ENCODE assay signal across 20 cellular contexts in the genomic region with DNA sequence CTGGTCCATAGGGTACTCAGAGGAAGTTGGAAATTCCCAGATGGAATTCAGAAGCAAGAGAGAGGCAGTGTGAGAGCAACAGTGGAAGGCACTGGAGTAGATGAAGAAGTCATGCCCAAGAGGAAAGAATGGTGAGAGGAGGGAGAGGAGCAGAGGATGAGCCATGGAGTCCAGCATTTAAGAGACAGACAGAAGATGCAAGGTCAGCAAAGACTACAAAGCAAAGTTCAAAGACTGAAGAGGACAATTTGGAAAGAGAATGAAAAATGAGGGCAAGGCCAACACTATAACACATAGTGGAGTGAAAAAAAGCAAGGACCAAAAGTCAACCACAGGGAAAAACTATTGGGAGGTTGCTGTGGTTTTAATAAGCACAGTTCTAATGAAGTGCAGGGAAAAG.
A peak's percentile ranks its signal among the peaks of the same experiment; 100 is the strongest.
DNase-seq lines count a peak whose midpoint lies in the region; ATAC-seq, FAIRE-seq and TF ChIP-seq lines count a peak whose summit lies in the region.
"Had no signal": no experiment of that assay in that cellular context is flagged by ENCODE, and none has a peak within 500 bp of the region (broad histone marks: within the 10 kb centered on the region; RNA-seq: fewer than 3 reads in every experiment).

No MANE protein-coding gene starts in this region.

- H3K36me3 ChIP-seq in IMR-90 (ENCODE audit: control insufficient read depth, insufficient read depth, low read length) (no peaks in the 10 kb centered on the region), H1 (ENCODE audit: control insufficient read depth in 2 of 4, insufficient read depth in 4 of 4, low read length in 3 of 4) (no peaks in the 10 kb centered on the region), gastrocnemius medialis (no peaks in the 10 kb centered on the region), trophoblast cell (ENCODE audit: control insufficient read depth in 1 of 2, insufficient read depth in 2 of 2, low read length in 2 of 2) (no peaks in the 10 kb centered on the region)
- H3K36me3 ChIP-seq: BLaER1 treated with 17β-estradiol and CSF1 and Interleukin-3, amounts not matched to agents 10 nM and 100 nM had no signal

- intact Hi-C loops in IMR-90 (cut with micrococcal nuclease) (no loop called here), gastrocnemius medialis (cut with DNase I; ENCODE audit: low total_unique reads) (no loop called here)

- H4K20me1 ChIP-seq in IMR-90 (ENCODE audit: insufficient read depth, low read length) (no peaks in the 10 kb centered on the region), H1 (replicated peaks in 1 of 2; ENCODE audit: control insufficient read depth in 1 of 2, insufficient read depth in 2 of 2, low read length in 2 of 2) (no peaks in the 10 kb centered on the region)
- H4K20me1 ChIP-seq: BLaER1 treated with 17β-estradiol and CSF1 and Interleukin-3, amounts not matched to agents 10 nM and 100 nM had no signal

- TF ChIP-seq EP300 in A549 (IDR thresholded peaks at IDR 0.05) = no peak
- TF ChIP-seq EP300 in H1 (IDR thresholded peaks at IDR 0.05; ENCODE audit: borderline replicate concordance in 1 of 2, low read depth in 2 of 2, low read length in 2 of 2) = no peak

- H3K4ac ChIP-seq in IMR-90 (ENCODE audit: low read depth, low read length) = no peak overlapping the region
- H3K4ac ChIP-seq in H1 (replicated peaks; ENCODE audit: insufficient read length, low read depth, low read length) = no peak overlapping the region
- H3K4ac ChIP-seq in trophoblast cell (ENCODE audit: low read depth, low read length) = no peak overlapping the region

- no peak for TF ChIP-seq CTCF in A549 (IDR thresholded peaks at IDR 0.05)
- no peak for TF ChIP-seq CTCF in IMR-90 (conservative IDR thresholded peaks at IDR 0.05; ENCODE audit: low read depth, low read length)
- no peak for TF ChIP-seq CTCF in H1 (IDR thresholded peaks at IDR 0.05; ENCODE audit: control extremely low read depth in 1 of 3, insufficient read depth in 1 of 3, low read depth in 1 of 3, low read length in 3 of 3)
- TF ChIP-seq CTCF in gastrocnemius medialis (IDR thresholded peaks at IDR 0.05 in 4 of 5, conservative IDR thresholded peaks at IDR 0.05 in 1 of 5) = no peak

- FAIRE-seq in A549 (lab: Jason Lieb, UNC) = no peak
- no peak for FAIRE-seq in H1 (lab: Jason Lieb, UNC)
- FAIRE-seq: A204.1, D721Med, G401.6, GM12891, GM19239 had no signal

- H3K27me3 ChIP-seq in IMR-90 (ENCODE audit: control insufficient read depth, insufficient read depth, low read length) (peaks cover 12% of the 10 kb centered on the region), H1 (replicated peaks in 1 of 4; ENCODE audit: control insufficient read depth in 3 of 4, extremely low read depth in 1 of 4, insufficient read depth in 3 of 4, low read length in 3 of 4) (no peaks in the 10 kb centered on the region), gastrocnemius medialis (no peaks in the 10 kb centered on the region), trophoblast cell (ENCODE audit: insufficient read depth, low read length) (no peaks in the 10 kb centered on the region)
- H3K27me3 ChIP-seq: BLaER1 treated with 17β-estradiol and CSF1 and Interleukin-3, amounts not matched to agents 10 nM and 100 nM had no signal

- TF ChIP-seq RAD21 in A549 (conservative IDR thresholded peaks at IDR 0.05 in 1 of 2, IDR thresholded peaks at IDR 0.05 in 1 of 2) (no peak), IMR-90 (IDR thresholded peaks at IDR 0.05; ENCODE audit: low read length) (no peak), H1 (IDR thresholded peaks at IDR 0.05 in 1 of 2, conservative IDR thresholded peaks at IDR 0.05 in 1 of 2; ENCODE audit: low read depth in 2 of 2, low read length in 2 of 2) (no peak)

- H2BK5ac ChIP-seq in IMR-90 (ENCODE audit: low read depth, low read length, poor library complexity, severe bottlenecking) (no peak overlapping the region), H1 (ENCODE audit: low read depth, low read length) (no peak overlapping the region), trophoblast cell (ENCODE audit: low read depth, low read length, poor library complexity) (no peak overlapping the region)

- H3K79me1 ChIP-seq in IMR-90 (ENCODE audit: low read depth in 1 of 2, low read length in 2 of 2) (no peaks in the 10 kb centered on the region), H1 (ENCODE audit: low read depth, low read length) (no peaks in the 10 kb centered on the region), trophoblast cell (ENCODE audit: low read length) (no peaks in the 10 kb centered on the region)

- H2BK120ac ChIP-seq in IMR-90 (ENCODE audit: low read depth, low read length) (no peak overlapping the region), H1 (replicated peaks; ENCODE audit: low read depth, low read length) (no peak overlapping the region), trophoblast cell (ENCODE audit: insufficient read depth, low read length, poor library complexity) (no peak overlapping the region)

- H2BK15ac ChIP-seq in IMR-90 (ENCODE audit: low read depth, low read length) (no peak overlapping the region), H1 (ENCODE audit: low read length) (peak overlapping the region; percentile 92; the same call in 1 of the 2 replicates)

- H3K4me3 ChIP-seq in A549 = no peak overlapping the region
- H3K4me3 ChIP-seq in IMR-90 (ENCODE audit: insufficient read depth, low read depth, low read length) = no peak overlapping the region
- no peak overlapping the region for H3K4me3 ChIP-seq in H1 (ENCODE audit: extremely low read depth in 1 of 4, insufficient read depth in 2 of 4, low read depth in 3 of 4, low read length in 4 of 4)
- no peak overlapping the region for H3K4me3 ChIP-seq in gastrocnemius medialis
- no peak overlapping the region for H3K4me3 ChIP-seq in trophoblast cell (ENCODE audit: low read depth, low read length)
- H3K4me3 ChIP-seq: BLaER1 treated with 17β-estradiol and CSF1 and Interleukin-3, amounts not matched to agents 10 nM and 100 nM had no signal

- no peak overlapping the region for H3K18ac ChIP-seq in IMR-90 (ENCODE audit: low read depth, low read length)
- H3K18ac ChIP-seq in H1 (ENCODE audit: extremely low read depth, low read length) = no peak overlapping the region
- no peak overlapping the region for H3K18ac ChIP-seq in trophoblast cell (ENCODE audit: low read length)

- peaks cover 2% of the 10 kb centered on the region; the same call in 1 of the 2 replicates for H3K23me2 ChIP-seq in H1 (ENCODE audit: low read depth, low read length)

- H2AK9ac ChIP-seq in IMR-90 (replicated peaks; ENCODE audit: low read depth, low read length, poor library complexity) = no peak overlapping the region

- H3K4me2 ChIP-seq in A549 (no peak overlapping the region), IMR-90 (ENCODE audit: low read depth, low read length) (no peak overlapping the region), H1 (ENCODE audit: insufficient read depth in 1 of 2, low read depth in 2 of 2, low read length in 2 of 2) (no peak overlapping the region), trophoblast cell (ENCODE audit: low read length) (no peak overlapping the region)
- H3K4me2 ChIP-seq: BLaER1 treated with 17β-estradiol and CSF1 and Interleukin-3, amounts not matched to agents 10 nM and 100 nM had no signal

- no peak overlapping the region for H4K8ac ChIP-seq in IMR-90 (ENCODE audit: low read depth in 2 of 2, low read length in 2 of 2)
- H4K8ac ChIP-seq in H1 (ENCODE audit: extremely low read depth, insufficient read depth, low read length) = no peak overlapping the region
- no peak overlapping the region for H4K8ac ChIP-seq in trophoblast cell (ENCODE audit: low read depth, low read length)

- peak overlapping the region; percentile 39; the same call in 1 of the 2 replicates for H2BK12ac ChIP-seq in H1 (ENCODE audit: low read depth, low read length)
- H2BK12ac ChIP-seq in trophoblast cell (ENCODE audit: low read length) = no peak overlapping the region

- H3K9ac ChIP-seq in IMR-90 (ENCODE audit: low read depth, low read length) (no peak overlapping the region), H1 (replicated peaks in 1 of 4; ENCODE audit: extremely low read depth in 1 of 4, low read depth in 3 of 4, low read length in 3 of 4) (no peak overlapping the region), trophoblast cell (ENCODE audit: low read length) (no peak overlapping the region)
- H3K9ac ChIP-seq: BLaER1 treated with 17β-estradiol and CSF1 and Interleukin-3, amounts not matched to agents 10 nM and 100 nM had no signal

- H4K12ac ChIP-seq in trophoblast cell (ENCODE audit: low read depth, low read length) = no peak overlapping the region

- H2BK20ac ChIP-seq in IMR-90 (ENCODE audit: low read depth, low read length) = no peak overlapping the region
- H2BK20ac ChIP-seq in H1 (ENCODE audit: low read length) = peak overlapping the region; percentile 80; the same call in 1 of the 2 replicates

- no peaks in the 10 kb centered on the region for H3K9me3 ChIP-seq in A549
- H3K9me3 ChIP-seq in IMR-90 (ENCODE audit: control insufficient read depth, insufficient read depth, low read length) = no peaks in the 10 kb centered on the region
- no peaks in the 10 kb centered on the region for H3K9me3 ChIP-seq in H1 (ENCODE audit: insufficient read depth in 2 of 2, low read depth in 1 of 2, low read length in 1 of 2)
- H3K9me3 ChIP-seq in gastrocnemius medialis = no peaks in the 10 kb centered on the region
- peaks cover 2% of the 10 kb centered on the region for H3K9me3 ChIP-seq in trophoblast cell (ENCODE audit: insufficient read depth, low read depth, low read length)
- H3K9me3 ChIP-seq: BLaER1 treated with 17β-estradiol and CSF1 and Interleukin-3, amounts not matched to agents 10 nM and 100 nM; Caco-2 had no signal

- POLR2A ChIA-PET in A549 (lab: Yijun Ruan, JAX) (no interaction called here), IMR-90 (lab: Charles Lee; ENCODE audit: unreplicated experiment) (no interaction called here), H1 (lab: Charles Lee; ENCODE audit: partially characterized antibody) (no interaction called here)

- DNase-seq in A549 (ENCODE audit: low read depth in 1 of 2, low spot score in 1 of 2) = no peak
- DNase-seq in IMR-90 = no peak
- DNase-seq in H1 (ENCODE audit: low read depth in 1 of 2, low spot score in 2 of 2) = no peak
- no peak for DNase-seq in gastrocnemius medialis
- no peak for DNase-seq in trophoblast cell
- DNase-seq: 8988T; AML-193; Caco-2; Calu3; CD4-positive, alpha-beta T cell; CD8-positive, alpha-beta T cell; DMS79 treated with DMSO at 0.1 percent for 48 hours; GF-D8 had no signal

- H3K14ac ChIP-seq in IMR-90 (replicated peaks; ENCODE audit: low read depth, low read length) = no peak overlapping the region
- H3K14ac ChIP-seq in H1 (ENCODE audit: insufficient read length) = no peak overlapping the region
- no peak overlapping the region for H3K14ac ChIP-seq in trophoblast cell (ENCODE audit: low read length)

- no peaks in the 10 kb centered on the region for H3K9me1 ChIP-seq in IMR-90 (ENCODE audit: insufficient read depth, low read length)

- H3K4me1 ChIP-seq in A549 = no peaks in the 10 kb centered on the region
- no peaks in the 10 kb centered on the region for H3K4me1 ChIP-seq in IMR-90 (ENCODE audit: control insufficient read depth, insufficient read depth, low read length)
- peaks cover 5 to 13% (median 9%) of the 10 kb centered on the region in 4 experiments; a peak in 6 of 7 replicates for H3K4me1 ChIP-seq in H1 (replicated peaks in 1 of 4; ENCODE audit: control insufficient read depth in 3 of 4, insufficient read depth in 4 of 4, low read length in 3 of 4)
- H3K4me1 ChIP-seq in gastrocnemius medialis = no peaks in the 10 kb centered on the region
- no peaks in the 10 kb centered on the region for H3K4me1 ChIP-seq in trophoblast cell (ENCODE audit: control insufficient read depth in 1 of 2, insufficient read depth in 2 of 2, low read length in 2 of 2)

- H2AK5ac ChIP-seq in IMR-90 (ENCODE audit: low read depth, low read length) (no peak overlapping the region), H1 (ENCODE audit: low read depth, low read length) (peak overlapping the region; percentile 95; the same call in 1 of the 2 replicates), trophoblast cell (ENCODE audit: low read length) (no peak overlapping the region)

- no peak for ATAC-seq in A549
- ATAC-seq in IMR-90 (ENCODE audit: low read depth) = no peak
- no peak for ATAC-seq in gastrocnemius medialis
- ATAC-seq: CD8-positive, alpha-beta T cell had no signal

- H4K91ac ChIP-seq in IMR-90 (ENCODE audit: insufficient read depth, low read depth, low read length) (no peak overlapping the region), H1 (replicated peaks; ENCODE audit: insufficient read length, low read length) (peak overlapping the region; percentile 66), trophoblast cell (ENCODE audit: low read depth, low read length) (no peak overlapping the region)

- CTCF ChIA-PET in A549 (lab: Yijun Ruan, JAX) (interaction anchor here (1.6 to 1.8 kb wide), 2 partner anchors 8 to 11 kb away, joined by 3 to 5 read pairs; no protein-coding TSS in a partner anchor), IMR-90 (lab: Yijun Ruan, JAX) (no interaction called here), H1 (lab: Charles Lee; ENCODE audit: partially characterized antibody) (interaction anchor here (1.3 to 10.8 kb wide), 5 partner anchors 17 to 225 kb away, joined by 4 to 138 read pairs (median 6); no protein-coding TSS in a partner anchor)

- H3K27ac ChIP-seq in A549 = no peak overlapping the region
- H3K27ac ChIP-seq in IMR-90 (ENCODE audit: insufficient read depth, low read length) = no peak overlapping the region
- H3K27ac ChIP-seq in H1 (ENCODE audit: low read depth, low read length) = no peak overlapping the region
- no peak overlapping the region for H3K27ac ChIP-seq in gastrocnemius medialis
- H3K27ac ChIP-seq in trophoblast cell (ENCODE audit: low read depth, low read length) = no peak overlapping the region
- H3K27ac ChIP-seq: BLaER1 treated with 17β-estradiol and CSF1 and Interleukin-3, amounts not matched to agents 10 nM and 100 nM; C4-2B had no signal

- H2AFZ ChIP-seq in IMR-90 (replicated peaks; ENCODE audit: low read length, poor library complexity) = no peak overlapping the region
- H2AFZ ChIP-seq in H1 (ENCODE audit: low read length) = no peak overlapping the region
- H2AFZ ChIP-seq in trophoblast cell (ENCODE audit: insufficient read depth, low read length, poor library complexity) = no peak overlapping the region

- no peak overlapping the region for H3K23ac ChIP-seq in IMR-90 (ENCODE audit: low read depth, low read length)
- no peak overlapping the region for H3K23ac ChIP-seq in H1 (ENCODE audit: insufficient read length)
- no peak overlapping the region for H3K23ac ChIP-seq in trophoblast cell (ENCODE audit: low read length)

- BruUV-seq in IMR-90 (replicated peaks; lab: Mats Ljungman, UMichigan) = no TSS peak

- H4K5ac ChIP-seq in IMR-90 (ENCODE audit: low read depth, low read length) (no peak overlapping the region), H1 (ENCODE audit: insufficient read length, low read depth, low read length) (no peak overlapping the region)

- H3K79me2 ChIP-seq in H1 (ENCODE audit: control insufficient read depth in 1 of 2, insufficient read depth in 2 of 2, low read length in 2 of 2) (no peaks in the 10 kb centered on the region), trophoblast cell (ENCODE audit: control insufficient read depth, insufficient read depth, low read length, poor library complexity) (no peaks in the 10 kb centered on the region)

- TF ChIP-seq POLR2A in A549 (IDR thresholded peaks at IDR 0.05; ENCODE audit: low read length) = no peak
- no peak for TF ChIP-seq POLR2A in IMR-90 (IDR thresholded peaks at IDR 0.05; ENCODE audit: low read depth, low read length)
- no peak for TF ChIP-seq POLR2A in H1 (IDR thresholded peaks at IDR 0.05; ENCODE audit: control extremely low read depth in 1 of 2, low read depth in 2 of 2, low read length in 2 of 2)
- no peak for TF ChIP-seq POLR2A in gastrocnemius medialis (IDR thresholded peaks at IDR 0.05)

- dilution Hi-C loops in IMR-90 (cut with HindIII; ENCODE audit: low sequenced_read_pairs, unreplicated experiment) = no loop called here

- in situ Hi-C loops in IMR-90 (cut with MboI; ENCODE audit: low sequenced_read_pairs) = no loop called here
- in situ Hi-C loops in gastrocnemius medialis (cut with MboI; ENCODE audit: low sequenced_read_pairs in 4 of 4) = no loop called here

- no peak overlapping the region for H3K56ac ChIP-seq in IMR-90 (ENCODE audit: extremely low read depth, insufficient read depth, low read length)
- H3K56ac ChIP-seq in H1 (replicated peaks; ENCODE audit: insufficient read length, low read depth, low read length) = no peak overlapping the region
